ENCODE assay signal across 8 cellular contexts in genomic region chr17:15831182-15831581, GRCh38.
A peak's percentile ranks its signal among the peaks of the same experiment; 100 is the strongest.
DNase-seq lines count a peak whose midpoint lies in the region; ATAC-seq, FAIRE-seq and TF ChIP-seq lines count a peak whose summit lies in the region.
"Not testable (repeated sequence)": the region's sequence is repeated elsewhere in the genome, so short reads cannot be mapped to it uniquely, and the experiment has no call there.

No MANE protein-coding gene starts in this region.

- POLR2A ChIA-PET in activated naive CD8-positive, alpha-beta T cell treated with anti-CD3 and anti-CD28 coated beads, Interleukin-2, amount 10 ng/mL, durations not matched to agents 7 days and 5 days (lab: Charles Lee): not testable (repeated sequence)

- dilution Hi-C loops in keratinocyte (cut with MboI; ENCODE audit: extremely low pct_ligation_motif_present, low sequenced_read_pairs): not testable (repeated sequence)

- H3K27me3 ChIP-seq in RWPE2 (ENCODE audit: insufficient read depth, poor library complexity, severe bottlenecking); keratinocyte (ENCODE audit: control insufficient read depth, extremely low read depth, insufficient read depth, low read length): not testable (repeated sequence)

- in situ Hi-C loops in ACHN (cut with HindIII; ENCODE audit: low pct_ligation_motif_present, low pct_unique_long_range_greater_than_20kb, low sequenced_read_pairs): not testable (repeated sequence)

- H3K4me3 ChIP-seq in RWPE2 (ENCODE audit: severe bottlenecking); keratinocyte (ENCODE audit: control insufficient read depth in 2 of 3, extremely low read depth in 1 of 3, insufficient read depth in 2 of 3, low read depth in 1 of 3, low read length in 3 of 3): not testable (repeated sequence)

- H3K4me1 Mint-ChIP-seq in activated naive CD8-positive, alpha-beta T cell treated with anti-CD3 and anti-CD28 coated beads, Interleukin-2, amount 10 ng/mL, durations not matched to agents 7 days and 5 days: peaks cover 30% of the 10 kb centered on the region

- ATAC-seq in GM18511 (IDR thresholded peaks at IDR 0.05; ENCODE audit: unreplicated experiment) (peak; percentile 90), GM21367 (IDR thresholded peaks at IDR 0.05; ENCODE audit: unreplicated experiment) (peak; percentile 69), HG02852 (IDR thresholded peaks at IDR 0.05; ENCODE audit: unreplicated experiment) (peak; percentile 87), HG03469 (IDR thresholded peaks at IDR 0.05; ENCODE audit: unreplicated experiment) (peak; percentile 93), RWPE2 (ENCODE audit: low read depth) (peak; percentile 30; the same call in 1 of the 3 replicates)
- ATAC-seq in activated naive CD8-positive, alpha-beta T cell treated with anti-CD3 and anti-CD28 coated beads, Interleukin-2, amount 10 ng/mL, durations not matched to agents 7 days and 5 days (ENCODE audit: low read depth): not testable (repeated sequence)

- H3K27ac Mint-ChIP-seq in activated naive CD8-positive, alpha-beta T cell treated with anti-CD3 and anti-CD28 coated beads, Interleukin-2, amount 10 ng/mL, durations not matched to agents 7 days and 5 days: peak overlapping the region; percentile 47

- FAIRE-seq in keratinocyte (lab: Jason Lieb, UNC): not testable (repeated sequence)

- DNase-seq in ACHN: peak; percentile 10
- not testable (repeated sequence) for DNase-seq in RWPE2 (ENCODE audit: low spot score); activated naive CD8-positive, alpha-beta T cell treated with anti-CD3 and anti-CD28 coated beads, Interleukin-2, amount 10 ng/mL, durations not matched to agents 7 days and 5 days
- DNase-seq in keratinocyte (ENCODE audit: low read depth, low spot score): peak; percentile 2

- H3K4me1 ChIP-seq in RWPE2 (ENCODE audit: insufficient read depth, poor library complexity, severe bottlenecking); keratinocyte (ENCODE audit: control insufficient read depth, extremely low read depth, insufficient read depth, low read length): not testable (repeated sequence)

- not testable (repeated sequence) for H3K27me3 Mint-ChIP-seq in activated naive CD8-positive, alpha-beta T cell treated with anti-CD3 and anti-CD28 coated beads, Interleukin-2, amount 10 ng/mL, durations not matched to agents 7 days and 5 days

- H3K4me2 ChIP-seq in keratinocyte (ENCODE audit: control insufficient read depth, extremely low read depth, insufficient read depth, low read depth, low read length): not testable (repeated sequence)

- not testable (repeated sequence) for H3K9me1 ChIP-seq in keratinocyte (ENCODE audit: control insufficient read depth, extremely low read depth, insufficient read depth, low read length)

- H3K4me3 Mint-ChIP-seq in activated naive CD8-positive, alpha-beta T cell treated with anti-CD3 and anti-CD28 coated beads, Interleukin-2, amount 10 ng/mL, durations not matched to agents 7 days and 5 days: not testable (repeated sequence)

- H3K9me3 Mint-ChIP-seq in activated naive CD8-positive, alpha-beta T cell treated with anti-CD3 and anti-CD28 coated beads, Interleukin-2, amount 10 ng/mL, durations not matched to agents 7 days and 5 days: not testable (repeated sequence)

- not testable (repeated sequence) for H3K36me3 Mint-ChIP-seq in activated naive CD8-positive, alpha-beta T cell treated with anti-CD3 and anti-CD28 coated beads, Interleukin-2, amount 10 ng/mL, durations not matched to agents 7 days and 5 days

- TF ChIP-seq CTCF in RWPE2 (IDR thresholded peaks at IDR 0.05; ENCODE audit: poor library complexity, severe bottlenecking); keratinocyte (optimal IDR thresholded peaks at IDR 0.05 in 1 of 3, IDR thresholded peaks at IDR 0.05 in 1 of 3, conservative IDR thresholded peaks at IDR 0.05 in 1 of 3; ENCODE audit: extremely low read depth in 1 of 3, insufficient read depth in 2 of 3, low read length in 3 of 3): not testable (repeated sequence)

- H3K79me2 ChIP-seq in keratinocyte (ENCODE audit: control insufficient read depth, insufficient read depth, low read length): not testable (repeated sequence)

- not testable (repeated sequence) for H4K20me1 ChIP-seq in keratinocyte (ENCODE audit: control insufficient read depth, extremely low read depth, insufficient read depth, low read length)

- not testable (repeated sequence) for H3K36me3 ChIP-seq in RWPE2 (ENCODE audit: low read depth); keratinocyte (ENCODE audit: control insufficient read depth in 2 of 2, extremely low read depth in 1 of 2, insufficient read depth in 2 of 2, low read length in 2 of 2)

- not testable (repeated sequence) for H3K9ac ChIP-seq in keratinocyte (ENCODE audit: control insufficient read depth, extremely low read depth, insufficient read depth, low read length)

- not testable (repeated sequence) for H3K27ac ChIP-seq in RWPE2 (ENCODE audit: poor library complexity, severe bottlenecking); keratinocyte (ENCODE audit: control insufficient read depth, insufficient read depth, low read length)

- H2AFZ ChIP-seq in keratinocyte (ENCODE audit: control insufficient read depth, low read length): not testable (repeated sequence)

- H3K9me3 ChIP-seq in RWPE2 (ENCODE audit: severe bottlenecking); keratinocyte (ENCODE audit: control insufficient read depth, low read depth, low read length): not testable (repeated sequence)
